Comparison of ENCODE assay signal across 14 cellular contexts in genomic region chr19:14401468-14401867, GRCh38. TPM values are rescaled to one million over a fixed set of nuclear protein-coding genes. Genes with fewer than 3 reads are reported as not detected.
DNase-seq lines count a peak whose midpoint lies in the region; ATAC-seq lines count a peak whose summit lies in the region.
"Had no signal": no experiment of that assay in that cellular context is flagged by ENCODE, and none has a peak within 500 bp of the region (broad histone marks: within the 10 kb centered on the region; RNA-seq: fewer than 3 reads in every experiment).

No MANE protein-coding gene starts in this region.

- H3K9me3 Mint-ChIP-seq in activated T-cell treated with anti-CD3 and anti-CD28 coated beads, Interleukin-2, amount 50 U/mL, for 24 hours: no peaks in the 10 kb centered on the region
- H3K9me3 Mint-ChIP-seq in IgD-negative memory B cell: no peaks in the 10 kb centered on the region
- H3K9me3 Mint-ChIP-seq in stimulated activated naive B cell treated with anti-CD40 and anti-IgM and Interleukin-4, amounts not matched to agents 10 μg/mL and 1 μg/mL and 100 μg/mL, for 72 hours: no peaks in the 10 kb centered on the region

- no peak for DNase-seq in activated T-cell treated with anti-CD3 and anti-CD28 coated beads, Interleukin-2, amount 50 U/mL, for 24 hours
- no peak for DNase-seq in activated T-cell treated with anti-CD3 and anti-CD28 coated beads, Interleukin-2, amount 50 U/mL, for 48 hours
- DNase-seq in epithelial cell of prostate (ENCODE audit: low read depth, low spot score) (no peak), NCI-H345 (lab: John Stamatoyannopoulos, UW) (no peak), iPS-NIHi11 (ENCODE audit: low spot score) (no peak)
- no peak for DNase-seq in stimulated activated naive B cell treated with anti-CD40 and anti-IgM and Interleukin-4, amounts not matched to agents 10 μg/mL and 1 μg/mL and 100 μg/mL, for 72 hours
- no peak for DNase-seq in effector CD8-positive, alpha-beta T cell (lab: John Stamatoyannopoulos, UW)
- DNase-seq: cortex of kidney, heart left ventricle, NCI-H524 treated with DMSO at 0.1 percent for 48 hours, PC-3, SK-N-SH, upper lobe of right lung had no signal

- peak overlapping the region; percentile 78 for H3K27ac Mint-ChIP-seq in activated T-cell treated with anti-CD3 and anti-CD28 coated beads, Interleukin-2, amount 50 U/mL, for 24 hours
- H3K27ac Mint-ChIP-seq in IgD-negative memory B cell: peak overlapping the region; percentile 84 to 95 (median 86)
- peak overlapping the region; percentile 93 for H3K27ac Mint-ChIP-seq in stimulated activated naive B cell treated with anti-CD40 and anti-IgM and Interleukin-4, amounts not matched to agents 10 μg/mL and 1 μg/mL and 100 μg/mL, for 72 hours

- no peak overlapping the region for H3K4me3 Mint-ChIP-seq in activated T-cell treated with anti-CD3 and anti-CD28 coated beads, Interleukin-2, amount 50 U/mL, for 24 hours
- H3K4me3 Mint-ChIP-seq in IgD-negative memory B cell: peak overlapping the region in 3 of 4 donors; percentile 47 to 84 (median 54)
- H3K4me3 Mint-ChIP-seq in stimulated activated naive B cell treated with anti-CD40 and anti-IgM and Interleukin-4, amounts not matched to agents 10 μg/mL and 1 μg/mL and 100 μg/mL, for 72 hours: peak overlapping the region in 1 of 2 donors; percentile 32

- peaks cover 90% of the 10 kb centered on the region for H3K36me3 Mint-ChIP-seq in activated T-cell treated with anti-CD3 and anti-CD28 coated beads, Interleukin-2, amount 50 U/mL, for 24 hours (ENCODE audit: low read depth)
- peaks cover 7% of the 10 kb centered on the region for H3K36me3 Mint-ChIP-seq in IgD-negative memory B cell
- peaks cover 57 to 70% of the 10 kb centered on the region in 2 donors for H3K36me3 Mint-ChIP-seq in stimulated activated naive B cell treated with anti-CD40 and anti-IgM and Interleukin-4, amounts not matched to agents 10 μg/mL and 1 μg/mL and 100 μg/mL, for 72 hours

- ATAC-seq in stimulated activated naive B cell treated with anti-CD40 and anti-IgM and Interleukin-4, amounts not matched to agents 10 μg/mL and 1 μg/mL and 100 μg/mL, for 72 hours (replicated peaks): no peak
- ATAC-seq: PC-3, upper lobe of right lung had no signal

- no peaks in the 10 kb centered on the region for H3K27me3 Mint-ChIP-seq in activated T-cell treated with anti-CD3 and anti-CD28 coated beads, Interleukin-2, amount 50 U/mL, for 24 hours
- no peaks in the 10 kb centered on the region for H3K27me3 Mint-ChIP-seq in IgD-negative memory B cell
- no peaks in the 10 kb centered on the region for H3K27me3 Mint-ChIP-seq in stimulated activated naive B cell treated with anti-CD40 and anti-IgM and Interleukin-4, amounts not matched to agents 10 μg/mL and 1 μg/mL and 100 μg/mL, for 72 hours

- peaks cover 16% of the 10 kb centered on the region for H3K4me1 Mint-ChIP-seq in activated T-cell treated with anti-CD3 and anti-CD28 coated beads, Interleukin-2, amount 50 U/mL, for 24 hours (ENCODE audit: low read depth)
- peaks cover 13% of the 10 kb centered on the region in 3 donors for H3K4me1 Mint-ChIP-seq in IgD-negative memory B cell
- H3K4me1 Mint-ChIP-seq in stimulated activated naive B cell treated with anti-CD40 and anti-IgM and Interleukin-4, amounts not matched to agents 10 μg/mL and 1 μg/mL and 100 μg/mL, for 72 hours: peaks cover 15 to 21% of the 10 kb centered on the region in 2 donors

- H3K27ac ChIP-seq in epithelial cell of prostate: peak overlapping the region; percentile 56
- H3K27ac ChIP-seq: upper lobe of right lung had no signal

RNA-seq across cellular contexts. Expression of gene DDX39A, which starts 17.7 kb away (rescaled TPM):
- 169 TPM for polyA plus RNA-seq in IgD-negative memory B cell

RNA-seq across cellular contexts. Expression of gene ADGRE5, which starts 20.2 kb away (rescaled TPM):
- polyA plus RNA-seq in IgD-negative memory B cell: 89.3 TPM

RNA-seq across cellular contexts. Expression of gene PKN1, which starts 31.6 kb away (rescaled TPM):
- 52.6 TPM for polyA plus RNA-seq in IgD-negative memory B cell
